Comparison of ENCODE assay signal across 8 cellular contexts in the genomic region with DNA sequence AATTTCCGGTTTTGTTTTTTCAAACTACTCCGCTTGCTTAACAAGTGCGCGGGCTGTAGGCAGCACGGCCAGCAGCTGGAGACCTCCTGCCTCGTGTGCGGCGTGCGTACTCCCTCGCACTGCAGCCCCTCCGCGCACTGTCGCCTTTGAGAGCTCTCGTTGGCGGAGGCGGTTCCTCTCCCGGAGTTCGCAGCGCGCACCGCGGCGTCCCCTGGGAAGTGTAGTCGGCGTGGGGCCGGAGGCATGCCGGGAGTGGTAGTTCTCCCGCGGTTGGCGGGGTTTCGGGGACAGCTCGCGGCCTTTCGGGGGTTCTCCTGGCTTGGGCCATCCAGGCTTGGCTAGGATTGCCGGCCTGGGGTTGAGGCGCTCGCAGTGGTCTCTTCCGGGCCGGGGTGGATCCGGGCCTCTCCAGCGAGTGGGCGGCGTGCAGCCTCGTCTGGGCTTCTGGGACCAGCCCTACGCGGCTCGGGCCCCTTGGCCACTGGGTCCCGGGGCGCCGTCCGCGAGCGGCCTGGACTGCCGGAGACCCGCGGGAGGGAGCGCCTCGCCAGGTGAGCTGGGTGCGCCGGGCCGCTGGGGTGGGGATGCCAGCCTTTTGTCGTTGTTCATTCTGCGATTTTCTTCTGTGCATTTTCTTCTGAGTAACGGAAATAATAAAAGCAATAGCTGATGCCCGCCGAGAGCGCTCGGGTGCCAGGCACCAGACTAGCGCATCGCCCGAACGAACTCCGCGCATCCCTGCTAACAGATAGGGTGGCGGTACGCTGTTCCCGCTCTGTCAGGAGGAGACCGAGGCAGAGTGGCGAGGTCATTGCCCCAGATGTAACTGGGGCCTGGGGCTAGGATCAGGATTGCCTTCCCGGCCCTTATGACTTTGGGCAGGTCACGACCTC. TPM values are rescaled to one million over a fixed set of nuclear protein-coding genes. Genes with fewer than 3 reads are reported as not detected.
DNase-seq lines count a peak whose midpoint lies in the region; FAIRE-seq and TF ChIP-seq lines count a peak whose summit lies in the region.

Gene ZNF354C, plus strand, starts transcription at position 258 of the 893 bp plus-strand sequence. CDS start 1,696 bp downstream, outside the sequence.

- peaks cover 16% of the 10 kb centered on the region for H3K36me3 ChIP-seq in WERI-Rb-1

- peak; percentile 98 for FAIRE-seq in urothelium cell line (lab: Jason Lieb, UNC)

- H3K4me3 ChIP-seq in GM08714 (ENCODE audit: low read length) (peak within 1 kb of the TSS; percentile 69; the same call in 1 of the 2 replicates), WERI-Rb-1 (ENCODE audit: low read depth, low read length) (peak within 1 kb of the TSS; percentile 64)

- CTCF ChIA-PET in HEK293T (lab: Yijun Ruan, JAX) = no interaction called here

- POLR2A ChIA-PET in HEK293T (lab: Yijun Ruan, JAX) = no interaction called here

- peak; percentile 72 for DNase-seq in HT1080 (ENCODE audit: low read depth)
- DNase-seq in WERI-Rb-1 = peak; percentile 87
- peak; percentile 72 for DNase-seq in brain pericyte (ENCODE audit: low read depth, low spot score)
- DNase-seq in iPS DF 19.7 (ENCODE audit: low read depth, low spot score) = peak; percentile 89
- DNase-seq in retina = peak; percentile 97
- DNase-seq in urothelium cell line (ENCODE audit: low spot score) = peak; percentile 91
- no peak for DNase-seq in HEK293T (ENCODE audit: extremely low spot score)

- no peaks in the 10 kb centered on the region for H3K9me3 ChIP-seq in WERI-Rb-1 (ENCODE audit: severe bottlenecking)

- H3K27ac ChIP-seq in WERI-Rb-1 = peak within 1 kb of the TSS; percentile 87

- H3K27me3 ChIP-seq in WERI-Rb-1 (ENCODE audit: insufficient read depth, low read depth, severe bottlenecking) = no peaks in the 10 kb centered on the region

- TF ChIP-seq CTCF in WERI-Rb-1 (IDR thresholded peaks at IDR 0.05; ENCODE audit: low read depth, low read length) = no peak

TF ChIP-seq in HEK293T, 16 proteins besides CTCF, POLR2A, EP300 and RAD21:
- TF ChIP-seq NFRKB (IDR thresholded peaks at IDR 0.05) = no peak
- no peak for TF ChIP-seq FOXK2 (IDR thresholded peaks at IDR 0.05)
- TF ChIP-seq, protein P1, sequence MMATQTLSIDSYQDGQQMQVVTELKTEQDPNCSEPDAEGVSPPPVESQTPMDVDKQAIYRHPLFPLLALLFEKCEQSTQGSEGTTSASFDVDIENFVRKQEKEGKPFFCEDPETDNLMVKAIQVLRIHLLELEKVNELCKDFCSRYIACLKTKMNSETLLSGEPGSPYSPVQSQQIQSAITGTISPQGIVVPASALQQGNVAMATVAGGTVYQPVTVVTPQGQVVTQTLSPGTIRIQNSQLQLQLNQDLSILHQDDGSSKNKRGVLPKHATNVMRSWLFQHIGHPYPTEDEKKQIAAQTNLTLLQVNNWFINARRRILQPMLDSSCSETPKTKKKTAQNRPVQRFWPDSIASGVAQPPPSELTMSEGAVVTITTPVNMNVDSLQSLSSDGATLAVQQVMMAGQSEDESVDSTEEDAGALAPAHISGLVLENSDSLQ (IDR thresholded peaks at IDR 0.05) = no peak
- no peak for TF ChIP-seq SP1 (IDR thresholded peaks at IDR 0.05)
TF ChIP-seq in HEK293T: peak in this region for 0.

RNA-seq across cellular contexts. Expression of gene ZNF354C, which starts in this region (rescaled TPM):
- 1.7 and 1.9 TPM in 2 replicates for total RNA-seq in HT1080 (2014; rRNA removed; shearing (Covaris generic))
- polyA plus RNA-seq in HT1080 (2015; cell fraction: cytosol; rRNA removed) = 1.0 and 1.5 TPM in 2 replicates
- 2.8 and 2.9 TPM in 2 replicates for polyA plus RNA-seq in HT1080 (2015; cell fraction: nucleus; rRNA removed)
